ENCODE assay signal across 13 cellular contexts in the genomic region with DNA sequence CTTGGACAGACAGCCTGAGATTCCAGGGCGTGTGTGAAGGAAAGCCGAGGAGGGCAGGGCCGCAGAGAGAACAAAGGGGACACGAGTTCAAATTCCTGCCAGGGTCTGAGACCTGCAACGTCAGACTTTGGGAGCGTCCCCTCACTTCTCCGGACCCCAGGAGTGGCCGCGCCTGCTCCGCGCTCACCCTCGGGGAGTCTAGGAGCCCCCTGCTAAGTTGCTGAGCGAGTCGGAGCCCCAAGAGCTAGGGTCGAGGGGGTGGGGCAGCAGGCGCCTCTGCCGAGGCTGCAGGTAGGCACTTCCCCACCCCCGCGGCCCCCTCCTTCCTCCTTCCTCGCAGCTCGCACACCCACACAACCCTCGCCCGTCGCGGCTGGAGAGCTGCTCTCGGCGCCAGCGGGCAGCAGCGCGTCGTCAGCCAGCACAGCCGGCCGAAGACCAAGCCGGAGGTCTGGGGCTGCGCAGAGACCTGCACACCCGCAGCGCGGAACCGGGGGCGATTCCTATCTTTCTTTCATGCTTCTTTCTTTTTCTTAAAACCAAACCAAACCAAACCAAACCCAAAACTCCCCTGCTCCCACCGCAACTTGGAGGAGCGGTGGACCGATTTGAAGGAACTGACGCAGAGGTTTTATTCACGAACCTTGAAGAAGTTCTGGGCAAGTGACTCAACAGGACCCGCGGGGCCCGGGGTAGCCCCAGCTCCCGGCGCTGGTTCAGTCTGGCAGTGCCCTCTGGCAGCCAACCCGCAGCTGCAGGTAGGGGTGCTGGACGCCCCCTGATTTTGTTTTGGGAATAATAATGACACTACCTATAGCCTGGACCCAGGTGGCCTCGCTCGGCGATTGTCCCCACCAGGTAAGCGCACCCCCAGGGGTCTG. TPM values are rescaled to one million over a fixed set of nuclear protein-coding genes. Genes with fewer than 3 reads are reported as not detected.
DNase-seq lines count a peak whose midpoint lies in the region; ATAC-seq and TF ChIP-seq lines count a peak whose summit lies in the region.
"Had no signal": no experiment of that assay in that cellular context is flagged by ENCODE, and none has a peak within 500 bp of the region (broad histone marks: within the 10 kb centered on the region; RNA-seq: fewer than 3 reads in every experiment).

A gene (plus strand): TSS at position 352 of the 881 bp plus-strand sequence. CDS start 10,563 bp downstream, outside the sequence.

- H3K27ac Mint-ChIP-seq in endothelial cell (ENCODE audit: unreplicated experiment) (no peak within 1 kb of the TSS), osteocyte (ENCODE audit: unreplicated experiment) (no peak within 1 kb of the TSS)
- H3K27ac Mint-ChIP-seq: mesothelial cell of epicardium had no signal

- H3K27me3 Mint-ChIP-seq in endothelial cell (ENCODE audit: unreplicated experiment) (peaks cover 15% of the 10 kb centered on the region), osteocyte (ENCODE audit: unreplicated experiment) (peaks cover 60% of the 10 kb centered on the region)

- H3K4me1 Mint-ChIP-seq in endothelial cell (ENCODE audit: unreplicated experiment): peaks cover 4% of the 10 kb centered on the region
- peaks cover 1% of the 10 kb centered on the region for H3K4me1 Mint-ChIP-seq in osteocyte (ENCODE audit: unreplicated experiment)
- H3K4me1 Mint-ChIP-seq: mesothelial cell of epicardium had no signal

- TF ChIP-seq CTCF in endothelial cell (IDR thresholded peaks at IDR 0.05; ENCODE audit: unreplicated experiment) (no peak), osteocyte (IDR thresholded peaks at IDR 0.05) (no peak)

- no peak for ATAC-seq in GM18867 (IDR thresholded peaks at IDR 0.05; ENCODE audit: unreplicated experiment)
- no peak for ATAC-seq in HG02623 (IDR thresholded peaks at IDR 0.05; ENCODE audit: unreplicated experiment)

- H3K36me3 Mint-ChIP-seq in endothelial cell (ENCODE audit: low read depth, unreplicated experiment): no peaks in the 10 kb centered on the region
- H3K36me3 Mint-ChIP-seq in osteocyte (ENCODE audit: unreplicated experiment): peaks cover 2% of the 10 kb centered on the region
- H3K36me3 Mint-ChIP-seq: mesothelial cell of epicardium had no signal

- H3K4me3 Mint-ChIP-seq in endothelial cell (ENCODE audit: unreplicated experiment) (no peak within 1 kb of the TSS), osteocyte (ENCODE audit: unreplicated experiment) (no peak within 1 kb of the TSS)
- H3K4me3 Mint-ChIP-seq: mesothelial cell of epicardium had no signal

- DNase-seq in NCI-H524 (lab: John Stamatoyannopoulos, UW) (peak; percentile 23 to 44), NCI-H524 treated with DMSO at 0.1 percent for 48 hours (lab: John Stamatoyannopoulos, UW) (no peak), NCI-H146 treated with DMSO at 0.1 percent for 48 hours (lab: John Stamatoyannopoulos, UW; ENCODE audit: unreplicated experiment) (peak; percentile 34), endothelial cell (ENCODE audit: low spot score) (peak; percentile 21), retina (peak; percentile 69), osteocyte (ENCODE audit: extremely low spot score, unreplicated experiment) (no peak)
- DNase-seq: colonic mucosa; NK-92 treated with Interleukin-12 subunit alpha and Interleukin-12 subunit beta, amount 100 ng/mL, for 24 hours had no signal

- H3K9me3 Mint-ChIP-seq in endothelial cell (ENCODE audit: unreplicated experiment) (no peaks in the 10 kb centered on the region), osteocyte (ENCODE audit: unreplicated experiment) (no peaks in the 10 kb centered on the region)

RNA-seq across cellular contexts. Expression of the gene that starts here (rescaled TPM):
- not detected for total RNA-seq in endothelial cell (ENCODE audit: unreplicated experiment)
- total RNA-seq in osteocyte: 0.08 TPM in 1 of 2 replicates, not detected in the other
- total RNA-seq: colonic mucosa, mesothelial cell of epicardium, prostate gland, upper lobe of right lung had no signal

Comparison
In these comparisons a context has a peak if more than half of its experiments do, and no peak if none do; other contexts are left out.
1. DNase-seq: peak in NCI-H524 (2 of 2), NCI-H146 treated with DMSO at 0.1 percent for 48 hours (single experiment) and retina (single experiment); none in NCI-H524 treated with DMSO at 0.1 percent for 48 hours (single experiment) and osteocyte (single experiment).
2. Peak in DNase-seq in endothelial cell; RNA of the gene not detected or under 1 TPM.